In the genomic region with DNA sequence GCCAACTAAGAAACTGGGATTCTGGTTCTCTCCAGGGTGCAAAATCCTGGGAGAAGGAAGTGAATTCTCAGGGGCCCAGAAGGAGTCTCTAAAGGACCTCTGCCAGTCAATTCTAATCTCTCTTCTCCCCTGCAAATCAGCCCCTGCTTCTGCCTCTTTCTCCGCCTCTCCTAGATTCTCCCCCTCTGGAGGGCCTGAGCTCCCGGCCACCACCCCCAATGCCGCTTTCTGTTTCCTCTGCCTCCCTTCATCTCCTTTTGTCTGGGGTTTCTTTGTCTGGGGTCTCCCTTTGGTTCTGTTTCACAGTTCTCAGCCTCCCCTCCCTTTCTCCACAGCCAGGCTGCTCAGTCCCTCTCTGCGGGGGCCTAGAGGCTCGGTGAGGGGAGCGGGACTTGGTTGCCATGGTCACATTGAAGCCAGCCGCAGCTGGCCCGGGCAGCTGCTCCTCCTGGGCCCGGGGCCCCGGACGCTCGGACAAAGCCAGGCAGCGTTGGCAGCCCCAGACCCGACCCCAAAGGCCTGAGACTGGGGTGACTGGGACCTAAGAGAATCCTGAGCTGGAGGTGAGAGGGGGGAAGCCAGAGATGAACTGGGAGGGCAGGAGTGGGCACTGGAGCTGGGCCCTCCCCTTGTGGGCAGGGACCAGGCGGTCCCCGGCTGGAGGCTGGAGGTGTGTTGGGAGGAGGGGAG, we compare ENCODE assay signal across 1 cellular context.
TF ChIP-seq lines count a peak whose summit lies in the region.

No MANE protein-coding gene starts in this region.

TF ChIP-seq in K562, 482 proteins besides CTCF, POLR2A, EP300 and RAD21:
- TF ChIP-seq ZNF23 (CRISPR knock-in tag; IDR thresholded peaks at IDR 0.05) (no peak), HDAC8 (tag; IDR thresholded peaks at IDR 0.05) (no peak), PKNOX1 (IDR thresholded peaks at IDR 0.05) (peak; percentile 44; the same call in 1 of the 2 replicates), RBM25 (IDR thresholded peaks at IDR 0.05; ENCODE audit: low read depth, low read length, severe bottlenecking) (no peak)
